Comparison of ENCODE assay signal across 24 cellular contexts in the genomic region with DNA sequence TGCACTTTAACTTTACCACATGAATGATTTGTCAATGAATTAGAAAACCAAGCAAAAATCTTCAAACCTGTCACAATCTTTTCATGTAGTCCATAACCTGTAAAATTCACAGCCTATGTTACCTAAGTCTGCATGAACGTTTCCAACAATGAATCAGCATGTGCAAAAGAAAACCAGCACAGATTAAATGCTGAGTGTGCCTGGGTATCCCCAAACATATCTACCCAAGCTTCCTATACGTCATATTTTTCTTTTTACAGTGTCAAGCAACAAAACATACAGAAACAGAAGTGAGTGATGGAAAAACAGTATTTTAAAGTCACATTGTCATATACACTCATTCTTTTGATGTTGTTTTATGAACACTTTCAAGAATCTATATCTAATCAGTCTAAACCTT.
"Had no signal": no experiment of that assay in that cellular context is flagged by ENCODE, and none has a peak within 500 bp of the region (broad histone marks: within the 10 kb centered on the region; RNA-seq: fewer than 3 reads in every experiment).

No MANE protein-coding gene starts in this region.

- H3K36me3 Mint-ChIP-seq: naive thymus-derived CD4-positive, alpha-beta T cell; stimulated activated effector memory CD8-positive, alpha-beta T cell treated with anti-CD3 and anti-CD28 coated beads, Interleukin-12 subunit alpha, Interleukin-12 subunit beta, amount 100 ng/mL, for 72 hours had no signal

- H3K27ac ChIP-seq: dorsolateral prefrontal cortex, gastrocnemius medialis, heart right ventricle, left lung, lower lobe of right lung, neutrophil, sigmoid colon, skin epidermis, tibial artery, upper lobe of right lung, vagina had no signal

- H3K27ac Mint-ChIP-seq: naive thymus-derived CD4-positive, alpha-beta T cell; nephron progenitor cell; stimulated activated effector memory CD8-positive, alpha-beta T cell treated with anti-CD3 and anti-CD28 coated beads, Interleukin-12 subunit alpha, Interleukin-12 subunit beta, amount 100 ng/mL, for 72 hours had no signal

- DNase-seq: cortex of kidney; dorsolateral prefrontal cortex; effector CD8-positive, alpha-beta T cell; gastrocnemius medialis; heart right ventricle; hypothalamus; left lung; lower lobe of right lung; mesendoderm; naive thymus-derived CD4-positive, alpha-beta T cell; nephron progenitor cell; posterior cingulate gyrus; sigmoid colon; stimulated activated CD4-positive, alpha-beta T cell treated with anti-CD3 and anti-CD28 coated beads, Interleukin-4, amount 100 ng/mL, for 1 hour; stimulated activated CD8-positive, alpha-beta memory T cell treated with anti-CD3 and anti-CD28 coated beads, Interleukin-4, amount 100 ng/mL, for 48 hours; stimulated activated naive CD8-positive, alpha-beta T cell treated with anti-CD3 and anti-CD28 coated beads, Interleukin-15, Interleukin-2, amounts not matched to agents 100 U/mL and 50 U/mL, for 24 hours; tibial artery; upper lobe of right lung had no signal

- H3K4me1 ChIP-seq: gastrocnemius medialis, left lung, lower lobe of right lung, sigmoid colon, upper lobe of right lung, vagina had no signal

- H3K36me3 ChIP-seq: gastrocnemius medialis, heart right ventricle, left lung, lower lobe of right lung, neutrophil, sigmoid colon, tibial artery, upper lobe of right lung, vagina had no signal

- H3K9me3 ChIP-seq: gastrocnemius medialis, lower lobe of right lung, neutrophil, sigmoid colon, tibial artery, upper lobe of right lung, vagina had no signal

- ATAC-seq: esophagus mucosa; gastrocnemius medialis; heart right ventricle; left lung; lower lobe of right lung; naive thymus-derived CD4-positive, alpha-beta T cell; stimulated activated effector memory CD8-positive, alpha-beta T cell treated with anti-CD3 and anti-CD28 coated beads, Interleukin-12 subunit alpha, Interleukin-12 subunit beta, amount 100 ng/mL, for 72 hours; stimulated activated naive CD8-positive, alpha-beta T cell treated with anti-CD3 and anti-CD28 coated beads, Interleukin-15, Interleukin-2, amounts not matched to agents 100 U/mL and 50 U/mL, for 24 hours; upper lobe of right lung had no signal

- FAIRE-seq: islet of Langerhans had no signal

- H3K27me3 ChIP-seq: dorsolateral prefrontal cortex, gastrocnemius medialis, heart right ventricle, left lung, neutrophil, sigmoid colon, tibial artery, upper lobe of right lung, vagina had no signal

- H3K4me3 ChIP-seq: dorsolateral prefrontal cortex, gastrocnemius medialis, heart right ventricle, left lung, lower lobe of right lung, sigmoid colon, skin epidermis, tibial artery, upper lobe of right lung, vagina had no signal
